ENCODE assay signal across 1 cellular context in genomic region chr14:74712499-74713394, GRCh38.
TF ChIP-seq lines count a peak whose summit lies in the region.

Gene AREL1, minus strand, starts transcription at chr14:74713080. Its CDS starts 27,465 bp downstream, at chr14:74685615.
A gene with protein sequence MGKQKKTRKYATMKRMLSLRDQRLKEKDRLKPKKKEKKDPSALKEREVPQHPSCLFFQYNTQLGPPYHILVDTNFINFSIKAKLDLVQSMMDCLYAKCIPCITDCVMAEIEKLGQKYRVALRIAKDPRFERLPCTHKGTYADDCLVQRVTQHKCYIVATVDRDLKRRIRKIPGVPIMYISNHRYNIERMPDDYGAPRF (plus strand): TSS chr14:74713144. CDS start chr14:74713198, 54 bp downstream.

TF ChIP-seq in HepG2, 621 proteins besides CTCF, POLR2A, EP300 and RAD21 (continued from another document):
- TF ChIP-seq ZNF589 (CRISPR knock-in tag; conservative IDR thresholded peaks at IDR 0.05) (no peak), RXRA (CRISPR knock-in tag; IDR thresholded peaks at IDR 0.05) (no peak; the same call in 1 of the 2 replicates)
- TF ChIP-seq, protein P1, sequence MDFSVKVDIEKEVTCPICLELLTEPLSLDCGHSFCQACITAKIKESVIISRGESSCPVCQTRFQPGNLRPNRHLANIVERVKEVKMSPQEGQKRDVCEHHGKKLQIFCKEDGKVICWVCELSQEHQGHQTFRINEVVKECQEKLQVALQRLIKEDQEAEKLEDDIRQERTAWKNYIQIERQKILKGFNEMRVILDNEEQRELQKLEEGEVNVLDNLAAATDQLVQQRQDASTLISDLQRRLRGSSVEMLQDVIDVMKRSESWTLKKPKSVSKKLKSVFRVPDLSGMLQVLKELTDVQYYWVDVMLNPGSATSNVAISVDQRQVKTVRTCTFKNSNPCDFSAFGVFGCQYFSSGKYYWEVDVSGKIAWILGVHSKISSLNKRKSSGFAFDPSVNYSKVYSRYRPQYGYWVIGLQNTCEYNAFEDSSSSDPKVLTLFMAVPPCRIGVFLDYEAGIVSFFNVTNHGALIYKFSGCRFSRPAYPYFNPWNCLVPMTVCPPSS (IDR thresholded peaks at IDR 0.05), result no peak
- TF ChIP-seq, protein P2, sequence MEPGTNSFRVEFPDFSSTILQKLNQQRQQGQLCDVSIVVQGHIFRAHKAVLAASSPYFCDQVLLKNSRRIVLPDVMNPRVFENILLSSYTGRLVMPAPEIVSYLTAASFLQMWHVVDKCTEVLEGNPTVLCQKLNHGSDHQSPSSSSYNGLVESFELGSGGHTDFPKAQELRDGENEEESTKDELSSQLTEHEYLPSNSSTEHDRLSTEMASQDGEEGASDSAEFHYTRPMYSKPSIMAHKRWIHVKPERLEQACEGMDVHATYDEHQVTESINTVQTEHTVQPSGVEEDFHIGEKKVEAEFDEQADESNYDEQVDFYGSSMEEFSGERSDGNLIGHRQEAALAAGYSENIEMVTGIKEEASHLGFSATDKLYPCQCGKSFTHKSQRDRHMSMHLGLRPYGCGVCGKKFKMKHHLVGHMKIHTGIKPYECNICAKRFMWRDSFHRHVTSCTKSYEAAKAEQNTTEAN (CRISPR knock-in tag; conservative IDR thresholded peaks at IDR 0.05), result no peak
